In genomic region chr14:101824339-101824727, GRCh38 we compare ENCODE assay signal across 9 cellular contexts.
DNase-seq lines count a peak whose midpoint lies in the region; ATAC-seq and TF ChIP-seq lines count a peak whose summit lies in the region.
"Had no signal": no experiment of that assay in that cellular context is flagged by ENCODE, and none has a peak within 500 bp of the region (broad histone marks: within the 10 kb centered on the region; RNA-seq: fewer than 3 reads in every experiment).

No MANE protein-coding gene starts in this region.

- peak overlapping the region; percentile 90 for H3K9ac ChIP-seq in BLaER1

- peak overlapping the region; percentile 79 for H3K4me3 Mint-ChIP-seq in activated naive CD8-positive, alpha-beta T cell treated with anti-CD3 and anti-CD28 coated beads, Interleukin-2, amount 50 U/mL, for 24 hours

- ATAC-seq in HG03103 (IDR thresholded peaks at IDR 0.05; ENCODE audit: low read depth, unreplicated experiment): peak; percentile 1
- no peak for ATAC-seq in activated naive CD8-positive, alpha-beta T cell treated with anti-CD3 and anti-CD28 coated beads, Interleukin-2, amount 50 U/mL, for 24 hours
- ATAC-seq in omental fat pad (ENCODE audit: low FRiP score): no peak

- no peaks in the 10 kb centered on the region for H3K27me3 ChIP-seq in BLaER1
- H3K27me3 ChIP-seq in mononuclear cell (ENCODE audit: insufficient read depth, low read length): no peaks in the 10 kb centered on the region

- peaks cover 92% of the 10 kb centered on the region for H3K4me1 Mint-ChIP-seq in activated naive CD8-positive, alpha-beta T cell treated with anti-CD3 and anti-CD28 coated beads, Interleukin-2, amount 50 U/mL, for 24 hours

- H3K4me1 ChIP-seq in BLaER1: peaks cover 97% of the 10 kb centered on the region
- peaks cover 74% of the 10 kb centered on the region for H3K4me1 ChIP-seq in mononuclear cell (ENCODE audit: insufficient read depth, low read length)

- peaks cover 52% of the 10 kb centered on the region for H3K36me3 Mint-ChIP-seq in activated naive CD8-positive, alpha-beta T cell treated with anti-CD3 and anti-CD28 coated beads, Interleukin-2, amount 50 U/mL, for 24 hours (ENCODE audit: low read depth)

- H3K9me3 ChIP-seq in BLaER1 (no peaks in the 10 kb centered on the region), mononuclear cell (ENCODE audit: low read depth, low read length) (no peaks in the 10 kb centered on the region)

- peak overlapping the region; percentile 96 for H3K4me2 ChIP-seq in BLaER1

- DNase-seq in activated naive CD8-positive, alpha-beta T cell treated with anti-CD3 and anti-CD28 coated beads, Interleukin-2, amount 50 U/mL, for 24 hours: no peak
- DNase-seq in omental fat pad (ENCODE audit: low spot score) (no peak), NCI-H2107 (lab: John Stamatoyannopoulos, UW) (no peak), GM20000 (ENCODE audit: low spot score) (no peak), ecto neural progenitor cell (ENCODE audit: low spot score) (no peak)
- DNase-seq: DMS153 had no signal

- H3K27me3 Mint-ChIP-seq in activated naive CD8-positive, alpha-beta T cell treated with anti-CD3 and anti-CD28 coated beads, Interleukin-2, amount 50 U/mL, for 24 hours: no peaks in the 10 kb centered on the region

- TF ChIP-seq CTCF in omental fat pad (IDR thresholded peaks at IDR 0.05): no peak
- no peak for TF ChIP-seq CTCF in GM20000 (IDR thresholded peaks at IDR 0.05; ENCODE audit: extremely low read depth, missing control alignments)

- peak overlapping the region; percentile 100 for H3K27ac Mint-ChIP-seq in activated naive CD8-positive, alpha-beta T cell treated with anti-CD3 and anti-CD28 coated beads, Interleukin-2, amount 50 U/mL, for 24 hours

- peak overlapping the region; percentile 73 for H3K4me3 ChIP-seq in BLaER1
- H3K4me3 ChIP-seq in mononuclear cell (ENCODE audit: low read length): peak overlapping the region; percentile 35

- peaks cover 63% of the 10 kb centered on the region for H3K36me3 ChIP-seq in BLaER1

- H3K27ac ChIP-seq in BLaER1: peak overlapping the region; percentile 91

- peaks cover 49% of the 10 kb centered on the region; the same call in 1 of the 2 replicates for H4K20me1 ChIP-seq in BLaER1

- H3K9me3 Mint-ChIP-seq in activated naive CD8-positive, alpha-beta T cell treated with anti-CD3 and anti-CD28 coated beads, Interleukin-2, amount 50 U/mL, for 24 hours: no peaks in the 10 kb centered on the region
